Comparison of ENCODE assay signal across 1 cellular context in the genomic region with DNA sequence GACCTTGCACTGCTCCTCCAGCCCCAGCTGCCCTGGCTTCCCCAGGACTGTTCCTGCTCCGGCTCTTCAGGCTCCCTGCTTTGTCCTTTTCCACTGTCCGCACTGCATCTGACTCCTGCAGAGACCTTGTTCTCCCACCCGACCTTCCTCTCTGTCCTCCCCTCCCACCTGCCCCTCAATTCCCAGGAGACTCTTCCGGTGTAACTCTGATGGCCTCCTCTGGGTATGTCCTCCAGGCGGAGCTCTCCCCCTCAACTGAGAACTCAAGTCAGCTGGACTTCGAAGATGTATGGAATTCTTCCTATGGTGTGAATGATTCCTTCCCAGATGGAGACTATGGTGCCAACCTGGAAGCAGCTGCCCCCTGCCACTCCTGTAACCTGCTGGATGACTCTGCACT.
TF ChIP-seq lines count a peak whose summit lies in the region.

No MANE protein-coding gene starts in this region.

TF ChIP-seq in H1, 55 proteins besides CTCF, POLR2A, EP300 and RAD21:
- no peak for TF ChIP-seq FOSL1 (IDR thresholded peaks at IDR 0.05; ENCODE audit: insufficient read depth, low read depth, low read length)
- no peak for TF ChIP-seq JUND (IDR thresholded peaks at IDR 0.05; ENCODE audit: low read length)
- TF ChIP-seq BCL11A (IDR thresholded peaks at IDR 0.05; ENCODE audit: low read depth in 2 of 2, low read length in 2 of 2) = no peak
- TF ChIP-seq TAF1 (IDR thresholded peaks at IDR 0.05; ENCODE audit: low read depth, low read length) = no peak
- TF ChIP-seq CHD7 (IDR thresholded peaks at IDR 0.05; ENCODE audit: insufficient replicate concordance, low read length) = no peak
- no peak for TF ChIP-seq SIRT6 (IDR thresholded peaks at IDR 0.05; ENCODE audit: low read length)
- no peak for TF ChIP-seq JUN (IDR thresholded peaks at IDR 0.05; ENCODE audit: low read depth, low read length)
- no peak for TF ChIP-seq TCF12 (IDR thresholded peaks at IDR 0.05; ENCODE audit: low read depth, low read length)
TF ChIP-seq in H1: peak in this region for 0.
